1 cellular context compared by ENCODE assay signal in the genomic region with DNA sequence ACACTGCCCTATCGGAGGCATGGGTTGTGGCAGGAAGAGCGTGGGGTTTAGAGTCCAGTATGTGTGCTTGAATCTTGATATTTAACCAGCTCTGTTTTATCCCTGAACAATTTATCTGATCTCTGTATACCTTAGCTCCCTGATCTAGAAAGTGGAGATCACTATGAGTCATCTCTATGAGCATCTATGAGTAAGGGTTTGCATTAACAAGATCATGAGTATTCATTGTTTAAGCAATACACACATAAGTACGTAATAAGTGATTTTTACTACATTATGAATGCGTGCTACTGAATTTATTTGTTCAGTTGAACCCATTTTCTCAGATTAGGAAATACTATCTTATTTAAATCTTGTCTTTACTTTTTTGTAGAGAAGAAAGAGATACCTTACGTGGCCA.
TF ChIP-seq lines count a peak whose summit lies in the region.

No MANE protein-coding gene starts in this region.

TF ChIP-seq in SK-N-SH treated with all-trans-retinoic acid at 6 μM for 48 hours, 23 proteins besides CTCF, POLR2A, EP300 and RAD21 (continued from another document):
- TF ChIP-seq TOX (CRISPR knock-in tag; IDR thresholded peaks at IDR 0.05; ENCODE audit: borderline replicate concordance) (no peak), CSDC2 (CRISPR knock-in tag; IDR thresholded peaks at IDR 0.05) (no peak)
- TF ChIP-seq, protein P1, sequence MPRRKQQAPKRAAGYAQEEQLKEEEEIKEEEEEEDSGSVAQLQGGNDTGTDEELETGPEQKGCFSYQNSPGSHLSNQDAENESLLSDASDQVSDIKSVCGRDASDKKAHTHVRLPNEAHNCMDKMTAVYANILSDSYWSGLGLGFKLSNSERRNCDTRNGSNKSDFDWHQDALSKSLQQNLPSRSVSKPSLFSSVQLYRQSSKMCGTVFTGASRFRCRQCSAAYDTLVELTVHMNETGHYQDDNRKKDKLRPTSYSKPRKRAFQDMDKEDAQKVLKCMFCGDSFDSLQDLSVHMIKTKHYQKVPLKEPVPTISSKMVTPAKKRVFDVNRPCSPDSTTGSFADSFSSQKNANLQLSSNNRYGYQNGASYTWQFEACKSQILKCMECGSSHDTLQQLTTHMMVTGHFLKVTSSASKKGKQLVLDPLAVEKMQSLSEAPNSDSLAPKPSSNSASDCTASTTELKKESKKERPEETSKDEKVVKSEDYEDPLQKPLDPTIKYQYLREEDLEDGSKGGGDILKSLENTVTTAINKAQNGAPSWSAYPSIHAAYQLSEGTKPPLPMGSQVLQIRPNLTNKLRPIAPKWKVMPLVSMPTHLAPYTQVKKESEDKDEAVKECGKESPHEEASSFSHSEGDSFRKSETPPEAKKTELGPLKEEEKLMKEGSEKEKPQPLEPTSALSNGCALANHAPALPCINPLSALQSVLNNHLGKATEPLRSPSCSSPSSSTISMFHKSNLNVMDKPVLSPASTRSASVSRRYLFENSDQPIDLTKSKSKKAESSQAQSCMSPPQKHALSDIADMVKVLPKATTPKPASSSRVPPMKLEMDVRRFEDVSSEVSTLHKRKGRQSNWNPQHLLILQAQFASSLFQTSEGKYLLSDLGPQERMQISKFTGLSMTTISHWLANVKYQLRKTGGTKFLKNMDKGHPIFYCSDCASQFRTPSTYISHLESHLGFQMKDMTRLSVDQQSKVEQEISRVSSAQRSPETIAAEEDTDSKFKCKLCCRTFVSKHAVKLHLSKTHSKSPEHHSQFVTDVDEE (CRISPR knock-in tag; IDR thresholded peaks at IDR 0.05) = no peak
